8 cellular contexts compared by ENCODE assay signal in the genomic region with DNA sequence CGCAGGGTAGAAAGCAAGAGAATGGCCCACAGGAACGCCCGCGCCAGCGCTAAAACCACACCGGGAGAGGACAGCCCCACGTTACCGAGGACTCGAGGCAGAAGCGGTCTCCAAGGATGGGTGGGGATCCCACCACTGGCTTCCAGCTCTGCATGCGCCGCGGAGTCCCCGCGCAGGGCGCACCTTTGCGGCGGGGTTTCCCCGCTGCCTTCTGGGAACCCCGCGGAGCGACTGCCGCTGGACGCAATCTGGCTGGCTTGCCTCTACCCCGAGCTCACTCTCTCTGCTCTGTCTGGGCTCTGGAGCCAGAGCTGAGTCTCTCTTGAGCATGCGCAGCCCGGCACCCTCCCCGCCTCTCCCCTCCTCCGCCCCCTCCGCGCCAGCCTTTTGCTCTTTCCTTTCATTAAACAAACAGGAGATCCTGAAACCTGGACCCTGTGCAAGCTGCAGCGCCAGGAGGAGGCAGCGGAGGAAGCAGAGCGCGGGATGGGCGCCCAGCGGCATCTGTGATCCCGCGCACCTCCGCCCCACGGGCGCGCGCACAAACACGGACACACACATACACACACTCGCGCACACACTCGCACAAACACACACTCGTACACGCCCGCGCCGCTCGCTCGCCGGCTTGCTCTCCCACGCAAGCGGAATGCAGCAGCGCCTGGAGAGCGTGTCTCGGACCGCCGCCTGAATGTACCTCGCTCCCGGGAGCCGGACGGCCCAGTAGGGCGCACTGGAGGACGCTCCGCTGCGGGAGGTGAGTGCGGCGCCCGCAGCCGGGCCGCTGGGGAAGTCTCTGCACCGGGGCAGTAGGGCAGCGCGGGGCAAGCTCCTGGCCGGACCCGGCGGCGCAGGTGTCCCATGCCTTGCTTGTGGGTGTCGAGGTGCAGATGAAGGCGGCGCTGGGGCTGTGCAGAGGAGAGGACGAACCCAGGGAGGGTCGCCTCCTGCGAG. TPM values are rescaled to one million over a fixed set of nuclear protein-coding genes. Genes with fewer than 3 reads are reported as not detected.
DNase-seq lines count a peak whose midpoint lies in the region; ATAC-seq and TF ChIP-seq lines count a peak whose summit lies in the region.

A gene (plus strand): TSS at position 382 of the 954 bp plus-strand sequence.

- H3K9me3 ChIP-seq in OCI-LY7 (ENCODE audit: low read length): no peaks in the 10 kb centered on the region

- no peak for TF ChIP-seq CTCF in OCI-LY7 (conservative IDR thresholded peaks at IDR 0.05; ENCODE audit: low read length)

- peak in 12 of 14 donors; percentile 39 to 87 (median 68) for DNase-seq in C1 segment of cervical spinal cord (lab: John Stamatoyannopoulos, UW)
- peak; percentile 37 for DNase-seq in M059J (ENCODE audit: low read depth)
- no peak for DNase-seq in T-helper 2 cell treated with Interferon-gamma antibody and Interleukin-4, amounts not matched to agents 5 μg/mL and 100 μg/mL, for 36 hours (ENCODE audit: low spot score)
- peak; percentile 87 for DNase-seq in globus pallidus (ENCODE audit: low spot score)
- peak; percentile 82 for DNase-seq in occipital lobe (lab: John Stamatoyannopoulos, UW)
- DNase-seq in AML-193 (lab: John Stamatoyannopoulos, UW): no peak
- DNase-seq in OCI-LY7 (ENCODE audit: low spot score): no peak

- BruUV-seq in OCI-LY7 (replicated peaks; lab: Mats Ljungman, UMichigan): no TSS peak

- no peak within 1 kb of the TSS for H3K27ac Mint-ChIP-seq in T-helper 2 cell treated with Interferon-gamma antibody and Interleukin-4, amounts not matched to agents 5 μg/mL and 100 μg/mL, for 36 hours

- H3K4me2 ChIP-seq in OCI-LY7 (ENCODE audit: low read length): no peak within 1 kb of the TSS

- no peaks in the 10 kb centered on the region for H3K36me3 ChIP-seq in OCI-LY7 (ENCODE audit: insufficient read depth, low read length)

- no peaks in the 10 kb centered on the region for H3K4me1 Mint-ChIP-seq in T-helper 2 cell treated with Interferon-gamma antibody and Interleukin-4, amounts not matched to agents 5 μg/mL and 100 μg/mL, for 36 hours (ENCODE audit: low read depth)

- H3K27me3 Mint-ChIP-seq in T-helper 2 cell treated with Interferon-gamma antibody and Interleukin-4, amounts not matched to agents 5 μg/mL and 100 μg/mL, for 36 hours (ENCODE audit: low read depth): peaks cover 41% of the 10 kb centered on the region

- H3K9me2 ChIP-seq in OCI-LY7 (ENCODE audit: insufficient read depth, low read length): no peaks in the 10 kb centered on the region

- ATAC-seq in GM19463 (IDR thresholded peaks at IDR 0.05; ENCODE audit: unreplicated experiment): no peak

- no peak within 1 kb of the TSS for H3K27ac ChIP-seq in OCI-LY7 (ENCODE audit: low read depth, low read length, poor library complexity, severe bottlenecking)

- no peaks in the 10 kb centered on the region for H3K4me1 ChIP-seq in OCI-LY7 (ENCODE audit: insufficient read depth, low read length, poor library complexity, severe bottlenecking)

- no peak within 1 kb of the TSS for H2AFZ ChIP-seq in OCI-LY7 (ENCODE audit: low read length)

- no peak within 1 kb of the TSS for H3K4me3 ChIP-seq in OCI-LY7 (ENCODE audit: low read depth, low read length, poor library complexity, severe bottlenecking)

- H3K79me2 ChIP-seq in OCI-LY7 (ENCODE audit: insufficient read depth, low read depth, low read length): no peaks in the 10 kb centered on the region

- no peaks in the 10 kb centered on the region for H3K9me3 Mint-ChIP-seq in T-helper 2 cell treated with Interferon-gamma antibody and Interleukin-4, amounts not matched to agents 5 μg/mL and 100 μg/mL, for 36 hours

- POLR2A ChIA-PET in OCI-LY7 (lab: Charles Lee): no interaction called here

- H4K20me1 ChIP-seq in OCI-LY7 (ENCODE audit: insufficient read depth, low read length): no peaks in the 10 kb centered on the region

- no peaks in the 10 kb centered on the region for H3K36me3 Mint-ChIP-seq in T-helper 2 cell treated with Interferon-gamma antibody and Interleukin-4, amounts not matched to agents 5 μg/mL and 100 μg/mL, for 36 hours (ENCODE audit: low read depth)

- H3K4me3 Mint-ChIP-seq in T-helper 2 cell treated with Interferon-gamma antibody and Interleukin-4, amounts not matched to agents 5 μg/mL and 100 μg/mL, for 36 hours: peak within 1 kb of the TSS; percentile 47

- intact Hi-C loops in OCI-LY7 (cut with micrococcal nuclease; ENCODE audit: unreplicated experiment): no loop called here

- CTCF ChIA-PET in OCI-LY7 (lab: Charles Lee; ENCODE audit: unreplicated experiment): no interaction called here

RNA-seq across cellular contexts. Expression of the gene that starts here (rescaled TPM):
- total RNA-seq in M059J (2014; rRNA removed; shearing (Covaris generic)): not detected in 2 replicates
- total RNA-seq in occipital lobe (222 TPM), OCI-LY7 (2022) (not detected in 2 replicates)
- not detected in 2 replicates for total RNA-seq in OCI-LY7 (2014; rRNA removed; shearing (Covaris generic))

Comparison
In these comparisons a context has a peak if more than half of its experiments do, and no peak if none do; other contexts are left out.
1. RNA of the gene that starts here (total RNA-seq): 222 TPM in occipital lobe (single experiment); not detected in M059J and not detected in OCI-LY7; every median in the first group is over 100 times any median in the second.
2. Peak in DNase-seq in M059J; RNA of the gene not detected or under 1 TPM.
3. DNase-seq: peak in C1 segment of cervical spinal cord (12 of 14), globus pallidus (single experiment) and occipital lobe (single experiment); none in T-helper 2 cell treated with Interferon-gamma antibody and Interleukin-4, amounts not matched to agents 5 μg/mL and 100 μg/mL, for 36 hours (single experiment), AML-193 (0 of 2) and OCI-LY7 (single experiment).